8 cellular contexts compared by ENCODE assay signal in the genomic region with DNA sequence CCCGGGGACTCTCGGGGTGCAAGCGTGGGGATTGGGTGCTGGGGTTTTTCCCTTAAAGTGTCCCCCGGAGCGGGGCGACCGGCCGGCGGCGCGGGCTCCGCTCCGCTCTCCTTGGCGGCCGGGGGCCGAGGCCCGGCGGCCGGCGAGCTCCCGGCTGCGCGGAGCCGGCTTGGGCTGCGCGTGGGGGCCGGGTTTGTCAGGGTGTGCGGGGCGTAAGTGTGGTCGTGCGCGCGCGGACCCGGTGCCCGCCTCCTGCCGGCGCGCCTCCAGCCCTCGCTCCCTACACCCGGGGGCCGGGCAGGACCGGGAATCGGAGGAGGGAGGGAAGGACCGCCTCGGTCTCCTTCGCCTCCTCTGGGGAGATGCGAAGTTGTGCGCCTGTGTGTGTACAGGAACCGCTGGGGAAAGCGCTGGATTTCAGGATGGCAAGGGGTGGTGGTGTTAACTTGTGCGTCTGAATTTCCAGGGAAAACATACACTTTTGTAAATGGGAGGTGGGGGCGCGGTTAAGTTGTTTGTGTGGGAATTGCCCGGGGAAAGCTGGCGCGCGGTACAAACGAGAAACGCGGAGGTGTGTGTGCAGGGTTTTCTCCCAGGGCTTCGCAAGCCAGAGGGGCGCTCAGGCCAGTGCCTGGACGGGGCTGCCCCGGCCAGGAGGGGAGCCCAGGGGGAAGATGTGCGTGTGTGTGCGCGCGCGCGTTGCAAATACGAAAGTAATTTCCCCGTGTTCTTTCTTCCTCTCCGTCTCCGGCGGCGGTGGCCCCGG. TPM values are rescaled to one million over a fixed set of nuclear protein-coding genes. Genes with fewer than 3 reads are reported as not detected.
DNase-seq lines count a peak whose midpoint lies in the region; ATAC-seq and TF ChIP-seq lines count a peak whose summit lies in the region.

No MANE protein-coding gene starts in this region.

- in situ Hi-C loops in GM23248 (cut with MboI) = loop anchor here (10.0 kb wide), 1 partner anchor 125 kb away; no protein-coding TSS in a partner anchor

- H3K9me2 ChIP-seq in GM23248 (ENCODE audit: insufficient read depth) = no peaks in the 10 kb centered on the region

- no peaks in the 10 kb centered on the region for H3K9me3 ChIP-seq in GM23248 (ENCODE audit: low read depth)
- no peaks in the 10 kb centered on the region for H3K9me3 ChIP-seq in MG63
- no peaks in the 10 kb centered on the region for H3K9me3 ChIP-seq in esophagus squamous epithelium

- peak overlapping the region; percentile 91 for H3K4me3 Mint-ChIP-seq in natural killer cell

- H3K27ac Mint-ChIP-seq in natural killer cell = peak overlapping the region; percentile 69 to 92

- H3K27me3 Mint-ChIP-seq in natural killer cell (ENCODE audit: low read depth in 2 of 2) = no peaks in the 10 kb centered on the region

- peak overlapping the region; percentile 98 for H3K9ac ChIP-seq in GM23248

- no peaks in the 10 kb centered on the region for H4K20me1 ChIP-seq in GM23248 (ENCODE audit: insufficient read depth)

- no peaks in the 10 kb centered on the region for H3K27me3 ChIP-seq in GM23248 (replicated peaks; ENCODE audit: insufficient read depth)
- H3K27me3 ChIP-seq in MG63 = no peaks in the 10 kb centered on the region
- no peaks in the 10 kb centered on the region for H3K27me3 ChIP-seq in esophagus squamous epithelium

- peak; percentile 25 to 43 (median 31) for ATAC-seq in natural killer cell

- peak overlapping the region; percentile 99 for H3K4me3 ChIP-seq in GM23248
- peak overlapping the region; percentile 78 for H3K4me3 ChIP-seq in MG63
- H3K4me3 ChIP-seq in esophagus squamous epithelium = peak overlapping the region; percentile 84 to 96 (median 86)
- H3K4me3 ChIP-seq in urinary bladder (ENCODE audit: low read depth, low read length) = peak overlapping the region; percentile 82

- H3K9me3 Mint-ChIP-seq in natural killer cell = no peaks in the 10 kb centered on the region

- WGBS in GM23248 (ENCODE audit: low coverage in 1 of 2, low lambda C conversion rate in 2 of 2, missing lambda C conversion rate in 2 of 2), 2 experiments = 1% methylated on average over 52 to 66 of the region's 78 CpGs
- WGBS in esophagus squamous epithelium, 2 donors = 0 to 1% methylated on average over 9 to 20 of the region's 78 CpGs
- WGBS in urinary bladder = under 1% methylated on average over 78 of the region's 78 CpGs

- TF ChIP-seq CTCF in esophagus squamous epithelium (IDR thresholded peaks at IDR 0.05) = peak in 2 of 6 experiments; percentile 4 to 21
- TF ChIP-seq CTCF in natural killer cell (IDR thresholded peaks at IDR 0.05) = no peak

- peaks cover 24% of the 10 kb centered on the region for H3K4me1 ChIP-seq in GM23248 (ENCODE audit: insufficient read depth)
- H3K4me1 ChIP-seq in esophagus squamous epithelium = peaks cover 40 to 61% (median 45%) of the 10 kb centered on the region in 3 donors
- H3K4me1 ChIP-seq in urinary bladder (ENCODE audit: insufficient read depth) = peaks cover 3% of the 10 kb centered on the region

- H3K36me3 ChIP-seq in GM23248 (ENCODE audit: low read depth) (no peaks in the 10 kb centered on the region), MG63 (peaks cover 26% of the 10 kb centered on the region), esophagus squamous epithelium (no peaks in the 10 kb centered on the region), urinary bladder (ENCODE audit: insufficient read depth) (no peaks in the 10 kb centered on the region)

- H3K27ac ChIP-seq in GM23248 (peak overlapping the region; percentile 92), esophagus squamous epithelium (peak overlapping the region; percentile 97 to 100 (median 98)), urinary bladder (ENCODE audit: low read depth) (peak overlapping the region; percentile 91)

- peak overlapping the region; percentile 87 for H3K4me2 ChIP-seq in GM23248 (ENCODE audit: unreplicated experiment)

- intact Hi-C loops in esophagus squamous epithelium (cut with DNase I) (loop anchor here (5.0 kb wide), 2 partner anchors 97 to 128 kb away; no protein-coding TSS in a partner anchor), natural killer cell (cut with micrococcal nuclease) (loop anchor here (2.0 to 5.0 kb wide), 2 partner anchors 43 to 78 kb away; no protein-coding TSS in a partner anchor)

- DNase-seq in Daoy (ENCODE audit: low read depth) (peak; percentile 42), GM23248 (peak; percentile 75), MG63 (peak; percentile 34), esophagus squamous epithelium (lab: John Stamatoyannopoulos, UW) (no peak), natural killer cell (peak; percentile 50), NCI-H446 (lab: John Stamatoyannopoulos, UW) (no peak)
- peak; percentile 44 for DNase-seq in activated T-cell treated with anti-CD3 and anti-CD28 coated beads, Interleukin-2, amount 50 U/mL, for 1 hour

- peaks cover 8 to 67% of the 10 kb centered on the region in 2 donors for H3K4me1 Mint-ChIP-seq in natural killer cell

- TF ChIP-seq POLR2A in esophagus squamous epithelium (IDR thresholded peaks at IDR 0.05) = peak in 1 of 4 donors; percentile 16

- H3K79me2 ChIP-seq in GM23248 (ENCODE audit: insufficient read depth) = peaks cover 50% of the 10 kb centered on the region

- no peak overlapping the region for H2AFZ ChIP-seq in GM23248

- H3F3A ChIP-seq in GM23248 (ENCODE audit: insufficient read depth) = peaks cover 11% of the 10 kb centered on the region

- H3K36me3 Mint-ChIP-seq in natural killer cell = no peaks in the 10 kb centered on the region

RNA-seq across cellular contexts. Expression of gene ZMIZ1, which starts 0.7 kb away (rescaled TPM):
- total RNA-seq in Daoy (2014; rRNA removed; shearing (Covaris generic)) = 13.9 TPM in 2 replicates
- total RNA-seq in GM23248 (2014; rRNA removed; shearing (Covaris generic)) = 26.6 and 28.4 TPM in 2 replicates
- polyA plus RNA-seq in GM23248 (2016; fragmentation: Nextera tagmentation; extraction: Ambion mirVana) (20.9 and 21.9 TPM in 2 replicates), urinary bladder (54.6 TPM)
- 9.5 and 22.4 TPM in 2 replicates for total RNA-seq in MG63 (2014; rRNA removed; shearing (Covaris generic); ENCODE audit: low replicate concordance)
- total RNA-seq in esophagus squamous epithelium (10 to 100 TPM; 28.2 to 79.5 (median 40.4) TPM), natural killer cell (10 to 100 TPM; 36.5 to 51.5 (median 37.9) TPM), urinary bladder (30.2 TPM)

Comparison
In these comparisons a context has a peak if more than half of its experiments do, and no peak if none do; other contexts are left out.
1. DNase-seq: peak in Daoy (single experiment), GM23248 (single experiment), MG63 (single experiment), activated T-cell treated with anti-CD3 and anti-CD28 coated beads, Interleukin-2, amount 50 U/mL, for 1 hour (single experiment) and natural killer cell (single experiment); none in esophagus squamous epithelium (single experiment) and NCI-H446 (0 of 2).
2. Peak in every context shown above with its lines, with median percentiles within 50 percentile points of each other: H3K27ac ChIP-seq and H3K4me3 ChIP-seq.